In the genomic region with DNA sequence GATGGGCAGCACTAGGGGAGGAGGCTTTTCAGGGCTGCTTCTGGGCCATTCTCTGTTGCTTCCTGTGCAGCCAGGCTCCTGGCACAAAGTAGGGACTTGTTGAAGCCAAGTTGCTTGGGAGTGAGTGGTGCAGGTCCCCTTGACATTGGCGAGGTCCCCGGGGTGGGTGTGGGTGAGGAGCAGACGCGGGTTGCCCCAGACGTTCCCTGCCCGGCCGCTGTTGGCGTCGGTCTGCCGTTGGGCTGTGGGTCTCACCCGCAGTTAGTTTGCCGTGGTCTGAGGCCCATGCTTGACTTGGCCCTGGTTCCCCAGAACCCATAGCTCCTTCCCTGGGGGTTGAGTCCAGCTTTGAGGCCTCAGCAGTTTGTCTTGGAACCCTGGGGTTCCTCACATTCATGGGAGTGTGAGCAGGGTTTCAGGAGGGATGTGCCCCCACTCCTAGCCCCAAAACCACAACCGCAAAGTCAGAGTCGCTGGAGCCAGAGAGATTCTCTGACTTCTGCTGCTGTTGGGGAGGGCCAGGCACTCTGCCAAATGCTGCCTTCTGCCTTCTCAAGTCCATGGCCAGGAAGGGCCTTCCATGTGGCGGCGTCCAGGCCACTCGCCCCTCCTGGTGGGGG, we compare ENCODE assay signal across 8 cellular contexts.
DNase-seq lines count a peak whose midpoint lies in the region; ATAC-seq and TF ChIP-seq lines count a peak whose summit lies in the region.

No MANE protein-coding gene starts in this region.

- H3K4me2 ChIP-seq in Loucy (ENCODE audit: low read depth, low read length, poor library complexity, severe bottlenecking): peak overlapping the region; percentile 85

- peaks cover 6% of the 10 kb centered on the region for H3K36me3 Mint-ChIP-seq in activated T-helper 17 cell treated with anti-CD3 and anti-CD28 coated beads, Interleukin-2, amount 50 U/mL, for 72 hours (ENCODE audit: low read depth)

- H4K20me1 ChIP-seq in Loucy (ENCODE audit: insufficient read depth, low read length, poor library complexity, severe bottlenecking): peaks cover 32% of the 10 kb centered on the region

- H3F3A ChIP-seq in Loucy (ENCODE audit: low read depth): 0 out of 2 replicates have a peak, but pooled peaks cover 4% of the 10 kb centered on the region

- H3K4me1 ChIP-seq in Loucy (ENCODE audit: insufficient read depth, low read length, poor library complexity, severe bottlenecking): peaks cover 76% of the 10 kb centered on the region

- H3K27me3 Mint-ChIP-seq in activated T-helper 17 cell treated with anti-CD3 and anti-CD28 coated beads, Interleukin-2, amount 50 U/mL, for 72 hours: no peaks in the 10 kb centered on the region

- no peaks in the 10 kb centered on the region for H3K9me3 Mint-ChIP-seq in activated T-helper 17 cell treated with anti-CD3 and anti-CD28 coated beads, Interleukin-2, amount 50 U/mL, for 72 hours

- peak overlapping the region in 20 of 21 experiments; percentile 24 to 89 (median 78) for H3K27ac ChIP-seq in skin epidermis

- H3K9ac ChIP-seq in Loucy (ENCODE audit: low read depth, low read length, poor library complexity, severe bottlenecking): peak overlapping the region; percentile 58

- peaks cover 93% of the 10 kb centered on the region for H3K79me2 ChIP-seq in Loucy (ENCODE audit: insufficient read depth, low read length)

- TF ChIP-seq CTCF in AG09319 (IDR thresholded peaks at IDR 0.05; ENCODE audit: low read depth, low read length) (no peak), Loucy (conservative IDR thresholded peaks at IDR 0.05; ENCODE audit: low read length) (no peak; the same call in 1 of the 2 replicates)

- no peaks in the 10 kb centered on the region for H3K9me2 ChIP-seq in Loucy (replicated peaks; ENCODE audit: low read depth, low read length)

- peak overlapping the region; percentile 55 for H3K4me3 Mint-ChIP-seq in activated T-helper 17 cell treated with anti-CD3 and anti-CD28 coated beads, Interleukin-2, amount 50 U/mL, for 72 hours

- peaks cover 17% of the 10 kb centered on the region for H3K4me1 Mint-ChIP-seq in activated T-helper 17 cell treated with anti-CD3 and anti-CD28 coated beads, Interleukin-2, amount 50 U/mL, for 72 hours

- peaks cover 32% of the 10 kb centered on the region for H3K36me3 ChIP-seq in Loucy (ENCODE audit: insufficient read depth, low read length)

- peak overlapping the region; percentile 59 for H3K27ac Mint-ChIP-seq in activated T-helper 17 cell treated with anti-CD3 and anti-CD28 coated beads, Interleukin-2, amount 50 U/mL, for 72 hours

- no peaks in the 10 kb centered on the region for H3K27me3 ChIP-seq in Loucy (ENCODE audit: insufficient read depth, low read length, poor library complexity, severe bottlenecking)

- ATAC-seq in activated T-helper 17 cell treated with anti-CD3 and anti-CD28 coated beads, Interleukin-2, amount 50 U/mL, for 72 hours (replicated peaks): peak; percentile 15
- ATAC-seq in GM19035 (IDR thresholded peaks at IDR 0.05; ENCODE audit: unreplicated experiment) (no peak), GM21619 (IDR thresholded peaks at IDR 0.05; ENCODE audit: unreplicated experiment) (no peak)

- peaks cover 4% of the 10 kb centered on the region; the same call in 1 of the 2 replicates for H3K9me3 ChIP-seq in Loucy (ENCODE audit: insufficient read depth, low read depth, low read length)

- no peak overlapping the region for H2AFZ ChIP-seq in Loucy (ENCODE audit: low read length)

- DNase-seq in AG09319 (ENCODE audit: extremely low read depth, low read depth) (peak; percentile 79), glomerular visceral epithelial cell (ENCODE audit: extremely low spot score) (peak; percentile 84), NCI-H69 (lab: John Stamatoyannopoulos, UW) (no peak)

- H3K4me3 ChIP-seq in Loucy (ENCODE audit: low read length, poor library complexity, severe bottlenecking) (peak overlapping the region; percentile 62), skin epidermis (no peak overlapping the region)
